In genomic region chr1:56472860-56473259, GRCh38 we compare ENCODE assay signal across 10 cellular contexts.
A peak's percentile ranks its signal among the peaks of the same experiment; 100 is the strongest.
DNase-seq lines count a peak whose midpoint lies in the region; ATAC-seq and TF ChIP-seq lines count a peak whose summit lies in the region.
"Had no signal": no experiment of that assay in that cellular context is flagged by ENCODE, and none has a peak within 500 bp of the region (broad histone marks: within the 10 kb centered on the region; RNA-seq: fewer than 3 reads in every experiment).

No MANE protein-coding gene starts in this region.

- H3K36me3 Mint-ChIP-seq in Calu3 (ENCODE audit: insufficient read depth, unreplicated experiment), result peaks cover 5% of the 10 kb centered on the region

- intact Hi-C loops in Calu3 (cut with micrococcal nuclease; ENCODE audit: unreplicated experiment), result loop anchor here (5.0 to 10.0 kb wide), 3 partner anchors 66 to 188 kb away; partner anchors contain the start of gene PLPP3

- DNase-seq in DND-41 (no peak), RPMI8226 (peak; percentile 87), Calu3 (no peak), islet precursor cell (no peak), anterior cingulate cortex (lab: John Stamatoyannopoulos, UW) (no peak), SHP77 (lab: John Stamatoyannopoulos, UW) (no peak)
- DNase-seq: activated CD4-positive, alpha-beta T cell treated with anti-CD3 and anti-CD28 coated beads, Interleukin-2, amount 50 U/mL, for 4 hours; sigmoid colon had no signal

- H4K20me1 ChIP-seq in DND-41 (ENCODE audit: insufficient read depth, low read length), result no peaks in the 10 kb centered on the region

- no peak overlapping the region for H3K27ac Mint-ChIP-seq in Calu3 (ENCODE audit: unreplicated experiment)

- H2AFZ ChIP-seq in DND-41 (ENCODE audit: low read depth, low read length), result no peak overlapping the region

- H3K4me3 ChIP-seq in DND-41 (ENCODE audit: low read depth in 1 of 2, low read length in 2 of 2), result no peak overlapping the region
- H3K4me3 ChIP-seq: sigmoid colon had no signal

- H3K4me2 ChIP-seq in DND-41 (ENCODE audit: insufficient read depth, low read length), result no peak overlapping the region

- ATAC-seq in DND-41 (ENCODE audit: insufficient read depth, low read depth) (peak; percentile 35; the same call in 1 of the 3 replicates), GM19455 (IDR thresholded peaks at IDR 0.05; ENCODE audit: unreplicated experiment) (peak; percentile 65), HG03103 (IDR thresholded peaks at IDR 0.05; ENCODE audit: low read depth, unreplicated experiment) (peak; percentile 82)

- no peak for TF ChIP-seq CTCF in DND-41 (IDR thresholded peaks at IDR 0.05; ENCODE audit: borderline replicate concordance, extremely low read depth, low read length, poor library complexity, severe bottlenecking)
- TF ChIP-seq CTCF in Calu3 (IDR thresholded peaks at IDR 0.05; ENCODE audit: unreplicated experiment), result no peak

- H3K79me2 ChIP-seq in DND-41 (ENCODE audit: insufficient read depth, low read length), result no peaks in the 10 kb centered on the region

- H3K4me1 Mint-ChIP-seq in Calu3 (ENCODE audit: low read depth, unreplicated experiment), result peaks cover 28% of the 10 kb centered on the region

- no peaks in the 10 kb centered on the region for H3K27me3 Mint-ChIP-seq in Calu3 (ENCODE audit: unreplicated experiment)

- H3K27me3 ChIP-seq in DND-41 (ENCODE audit: insufficient read depth, low read length, poor library complexity), result no peaks in the 10 kb centered on the region
- H3K27me3 ChIP-seq: sigmoid colon had no signal

- no peaks in the 10 kb centered on the region for H3K9me3 ChIP-seq in DND-41 (ENCODE audit: insufficient read depth, low read length, severe bottlenecking)
- H3K9me3 ChIP-seq: sigmoid colon had no signal

- no peak overlapping the region for H3K9ac ChIP-seq in DND-41 (ENCODE audit: low read depth, low read length)

- no peaks in the 10 kb centered on the region for H3K4me1 ChIP-seq in DND-41 (ENCODE audit: insufficient read depth, low read length)

- BruUV-seq in Calu3 (replicated peaks; lab: Mats Ljungman, UMichigan), result no TSS peak

- H3K9me3 Mint-ChIP-seq in Calu3 (ENCODE audit: low read depth, unreplicated experiment), result no peaks in the 10 kb centered on the region

- H3K4me3 Mint-ChIP-seq in Calu3 (ENCODE audit: low read depth, unreplicated experiment), result no peak overlapping the region

- no peaks in the 10 kb centered on the region for H3K36me3 ChIP-seq in DND-41 (ENCODE audit: insufficient read depth, low read length)
- H3K36me3 ChIP-seq: sigmoid colon had no signal

- no peak overlapping the region for H3K27ac ChIP-seq in DND-41 (ENCODE audit: low read length)
- H3K27ac ChIP-seq: sigmoid colon had no signal

- CTCF ChIA-PET in Calu3 (lab: Charles Lee), result no interaction called here
